Comparison of ENCODE assay signal across 17 cellular contexts in genomic region chr7:45982912-45983719, GRCh38.
DNase-seq lines count a peak whose midpoint lies in the region; ATAC-seq and TF ChIP-seq lines count a peak whose summit lies in the region.
"Had no signal": no experiment of that assay in that cellular context is flagged by ENCODE, and none has a peak within 500 bp of the region (broad histone marks: within the 10 kb centered on the region; RNA-seq: fewer than 3 reads in every experiment).

No MANE protein-coding gene starts in this region.

- TF ChIP-seq POLR2A in GM18505 (IDR thresholded peaks at IDR 0.05; ENCODE audit: borderline replicate concordance, extremely low read depth, insufficient read depth, insufficient read length) = no peak

- DNase-seq in GM10248 (ENCODE audit: extremely low spot score) = peak; percentile 9
- peak; percentile 22 for DNase-seq in islet precursor cell
- DNase-seq in thoracic aorta (ENCODE audit: low spot score) = no peak
- DNase-seq in NCI-H187 (lab: John Stamatoyannopoulos, UW) = no peak
- DNase-seq: ACHN; Calu3; CD4-positive, alpha-beta memory T cell; DMS53; HCEC 1CT; NCI-H1417; NCI-H1930; NK-92 treated with Interleukin-12 subunit alpha and Interleukin-12 subunit beta, amount 100 ng/mL, for 24 hours; RPMI8226; SIG-M5 had no signal

- H3K27ac ChIP-seq in VCaP (peak overlapping the region; percentile 71), thoracic aorta (peak overlapping the region; percentile 72)

- TF ChIP-seq CTCF in GM10248 (IDR thresholded peaks at IDR 0.05; ENCODE audit: control extremely low read depth, extremely low read depth, low read depth, missing control alignments) = no peak
- no peak for TF ChIP-seq CTCF in VCaP (conservative IDR thresholded peaks at IDR 0.05)
- no peak for TF ChIP-seq CTCF in thoracic aorta (IDR thresholded peaks at IDR 0.05)

- no peaks in the 10 kb centered on the region for H3K36me3 ChIP-seq in thoracic aorta

- CTCF ChIA-PET in GM10248 (lab: Yijun Ruan, JAX) = no interaction called here

- ATAC-seq in thoracic aorta (ENCODE audit: insufficient number of reproducible peaks, low FRiP score, low read depth) (no peak), GM18867 (IDR thresholded peaks at IDR 0.05; ENCODE audit: unreplicated experiment) (no peak), GM18505 (IDR thresholded peaks at IDR 0.05; ENCODE audit: unreplicated experiment) (no peak)

- no peaks in the 10 kb centered on the region for H3K9me3 ChIP-seq in thoracic aorta

- POLR2A ChIA-PET in GM10248 (lab: Yijun Ruan, JAX) = no interaction called here

- H3K4me1 ChIP-seq in thoracic aorta (ENCODE audit: control insufficient read depth in 1 of 2, low read depth in 2 of 2) = peaks cover 24 to 76% of the 10 kb centered on the region in 2 donors

- no peaks in the 10 kb centered on the region for H3K27me3 ChIP-seq in thoracic aorta (replicated peaks; ENCODE audit: insufficient read depth)

- no peak overlapping the region for H3K4me3 ChIP-seq in thoracic aorta

Comparison
In these comparisons a context has a peak if more than half of its experiments do, and no peak if none do; other contexts are left out.
1. DNase-seq: peak in GM10248 (single experiment) and islet precursor cell (single experiment); none in thoracic aorta (single experiment) and NCI-H187 (0 of 2).